ENCODE assay signal across 8 cellular contexts in genomic region chr16:68644715-68645493, GRCh38. TPM values are rescaled to one million over a fixed set of nuclear protein-coding genes. Genes with fewer than 3 reads are reported as not detected.
A peak's percentile ranks its signal among the peaks of the same experiment; 100 is the strongest.
DNase-seq lines count a peak whose midpoint lies in the region; ATAC-seq and FAIRE-seq lines count a peak whose summit lies in the region.

TSS of gene CDH3 (plus strand) at chr16:68645310. CDS start at chr16:68645380, 70 bp downstream.

- H3K4me1 ChIP-seq in CD4-positive, CD25-positive, alpha-beta regulatory T cell (ENCODE audit: control insufficient read depth, insufficient read depth, low read length, poor library complexity, severe bottlenecking) = peaks cover 19% of the 10 kb centered on the region
- H3K4me1 ChIP-seq in HUES48 (ENCODE audit: control insufficient read depth, insufficient read depth, low read length) = peaks cover 26% of the 10 kb centered on the region

- H3K4me3 ChIP-seq in CD4-positive, CD25-positive, alpha-beta regulatory T cell (ENCODE audit: low read depth, low read length) = peak within 1 kb of the TSS; percentile 55
- H3K4me3 ChIP-seq in HUES48 (ENCODE audit: low read depth, low read length) = peak within 1 kb of the TSS; percentile 84

- no peaks in the 10 kb centered on the region for H3K36me3 ChIP-seq in CD4-positive, CD25-positive, alpha-beta regulatory T cell (ENCODE audit: control insufficient read depth, insufficient read depth, low read length)
- H3K36me3 ChIP-seq in HUES48 (ENCODE audit: control insufficient read depth, insufficient read depth, low read length) = peaks cover 11% of the 10 kb centered on the region; the same call in 1 of the 2 replicates

- H3K27ac ChIP-seq in CD4-positive, CD25-positive, alpha-beta regulatory T cell (ENCODE audit: insufficient read depth, low read length, poor library complexity, severe bottlenecking) = no peak within 1 kb of the TSS
- peak within 1 kb of the TSS; percentile 78 for H3K27ac ChIP-seq in HUES48 (ENCODE audit: low read depth, low read length)

- peaks cover 0 to 4% (median 1%) of the 10 kb centered on the region in 7 donors for H3K9me3 Mint-ChIP-seq in CD4-positive, CD25-positive, alpha-beta regulatory T cell

- peaks cover 72% of the 10 kb centered on the region for H3K27me3 Mint-ChIP-seq in CD4-positive, CD25-positive, alpha-beta regulatory T cell

- peak in 1 of 2 donors; percentile 35 for ATAC-seq in CD4-positive, CD25-positive, alpha-beta regulatory T cell (ENCODE audit: low read depth in 2 of 2)
- ATAC-seq in sciatic nerve (peak; percentile 48), GM21367 (IDR thresholded peaks at IDR 0.05; ENCODE audit: unreplicated experiment) (no peak), HG02885 (IDR thresholded peaks at IDR 0.05; ENCODE audit: poor library complexity, unreplicated experiment) (no peak)

- peaks cover 27% of the 10 kb centered on the region for H3K27me3 ChIP-seq in CD4-positive, CD25-positive, alpha-beta regulatory T cell (ENCODE audit: control insufficient read depth, insufficient read depth, low read length)
- H3K27me3 ChIP-seq in HUES48 (ENCODE audit: control insufficient read depth, insufficient read depth, low read length) = peaks cover 15% of the 10 kb centered on the region

- no peak within 1 kb of the TSS for H3K27ac Mint-ChIP-seq in CD4-positive, CD25-positive, alpha-beta regulatory T cell

- peak within 1 kb of the TSS in 2 of 4 donors; percentile 55 to 81 for H3K4me3 Mint-ChIP-seq in CD4-positive, CD25-positive, alpha-beta regulatory T cell

- no peak for FAIRE-seq in RCC 7860 (lab: Jason Lieb, UNC)

- peaks cover 0 to 23% (median 0%) of the 10 kb centered on the region in 4 donors for H3K4me1 Mint-ChIP-seq in CD4-positive, CD25-positive, alpha-beta regulatory T cell

- peak within 1 kb of the TSS; percentile 76 for H3K9ac ChIP-seq in HUES48 (ENCODE audit: low read depth, low read length)

- intact Hi-C loops in sciatic nerve (cut with DNase I) = no loop called here

- H3K9me3 ChIP-seq in CD4-positive, CD25-positive, alpha-beta regulatory T cell (ENCODE audit: control insufficient read depth in 2 of 2, low read length in 2 of 2) = no peaks in the 10 kb centered on the region
- no peaks in the 10 kb centered on the region for H3K9me3 ChIP-seq in HUES48 (ENCODE audit: control insufficient read depth, insufficient read depth, low read length)

- DNase-seq in CD4-positive, CD25-positive, alpha-beta regulatory T cell = peak in 1 of 3 donors; percentile 13
- peak; percentile 19 to 28 for DNase-seq in activated CD4-positive, alpha-beta T cell treated with anti-CD3 and anti-CD28 coated beads, Interleukin-2, amount 50 U/mL, for 48 hours
- peak; percentile 79 for DNase-seq in foreskin melanocyte
- DNase-seq in sciatic nerve (ENCODE audit: low spot score) = no peak
- DNase-seq in RCC 7860 (ENCODE audit: low spot score) = no peak

- H3K36me3 Mint-ChIP-seq in CD4-positive, CD25-positive, alpha-beta regulatory T cell = peaks cover 3% of the 10 kb centered on the region

RNA-seq across cellular contexts. Expression of gene CDH3, which starts in this region (rescaled TPM):
- total RNA-seq in CD4-positive, CD25-positive, alpha-beta regulatory T cell = 0.32 TPM
- under 1 TPM in 3 of 4 donors, not detected in 1; 0.03 to 0.38 (median 0.08) TPM for polyA plus RNA-seq in CD4-positive, CD25-positive, alpha-beta regulatory T cell
- total RNA-seq in sciatic nerve = 10.2 TPM

Comparison
In these comparisons a context has a peak if more than half of its experiments do, and no peak if none do; other contexts are left out.
1. DNase-seq: peak in activated CD4-positive, alpha-beta T cell treated with anti-CD3 and anti-CD28 coated beads, Interleukin-2, amount 50 U/mL, for 48 hours (2 of 2) and foreskin melanocyte (single experiment); none in sciatic nerve (single experiment) and RCC 7860 (single experiment).